Comparison of ENCODE assay signal across 22 cellular contexts in genomic region chr4:128973384-128973783, GRCh38.
DNase-seq lines count a peak whose midpoint lies in the region; ATAC-seq, FAIRE-seq and TF ChIP-seq lines count a peak whose summit lies in the region.
"Had no signal": no experiment of that assay in that cellular context is flagged by ENCODE, and none has a peak within 500 bp of the region (broad histone marks: within the 10 kb centered on the region; RNA-seq: fewer than 3 reads in every experiment).

No MANE protein-coding gene starts in this region.

- H3K36me3 ChIP-seq in HepG2 (replicated peaks in 1 of 2; ENCODE audit: control insufficient read depth in 1 of 2, insufficient read depth in 2 of 2, low read length in 2 of 2) (peaks cover 0 to 2% of the 10 kb centered on the region in 2 experiments; a peak in 1 of 5 replicates), right lobe of liver (no peaks in the 10 kb centered on the region), K562 (ENCODE audit: control insufficient read depth, insufficient read depth, low read length) (peaks cover 3% of the 10 kb centered on the region; the same call in 2 of the 3 replicates), gastroesophageal sphincter (peaks cover 0 to 7% of the 10 kb centered on the region in 2 donors)

- TF ChIP-seq CTCF in HepG2 (CRISPR knock-in tag; IDR thresholded peaks at IDR 0.05) (no peak), right lobe of liver (IDR thresholded peaks at IDR 0.05) (no peak), K562 (IDR thresholded peaks at IDR 0.05 in 2 of 3, conservative IDR thresholded peaks at IDR 0.05 in 1 of 3; ENCODE audit: insufficient read depth in 2 of 3, low read depth in 1 of 3, low read length in 3 of 3) (no peak), gastroesophageal sphincter (IDR thresholded peaks at IDR 0.05) (no peak)

- POLR2A ChIA-PET in HepG2 (lab: Yijun Ruan, JAX) (no interaction called here), K562 (lab: Yijun Ruan, JAX) (no interaction called here)

- H3K27me3 Mint-ChIP-seq in activated T-cell treated with anti-CD3 and anti-CD28 coated beads, Interleukin-2, amount 50 U/mL, for 4 hours (ENCODE audit: low read depth), result no peaks in the 10 kb centered on the region
- H3K27me3 Mint-ChIP-seq: CD4-positive, alpha-beta memory T cell had no signal

- H3K4me2 ChIP-seq in HepG2 (ENCODE audit: low read depth, low read length) (no peak overlapping the region), K562 (ENCODE audit: insufficient read depth, low read length) (no peak overlapping the region)
- H3K4me2 ChIP-seq: A549 had no signal

- H3K36me3 Mint-ChIP-seq in activated T-cell treated with anti-CD3 and anti-CD28 coated beads, Interleukin-2, amount 50 U/mL, for 4 hours (ENCODE audit: insufficient read depth), result peaks cover 10% of the 10 kb centered on the region

- H3K27me3 ChIP-seq in HepG2 (ENCODE audit: control insufficient read depth in 1 of 2, insufficient read depth in 2 of 2, low read length in 2 of 2), result no peaks in the 10 kb centered on the region
- H3K27me3 ChIP-seq in right lobe of liver, result no peaks in the 10 kb centered on the region
- H3K27me3 ChIP-seq in K562 (ENCODE audit: control insufficient read depth in 2 of 2, insufficient read depth in 2 of 2, low read length in 2 of 2), result no peaks in the 10 kb centered on the region
- no peaks in the 10 kb centered on the region for H3K27me3 ChIP-seq in gastroesophageal sphincter

- no peaks in the 10 kb centered on the region for H3K79me2 ChIP-seq in HepG2 (ENCODE audit: insufficient read depth, low read length)
- no peaks in the 10 kb centered on the region for H3K79me2 ChIP-seq in K562 (ENCODE audit: control insufficient read depth, insufficient read depth, low read length)

- H3K4me1 Mint-ChIP-seq in activated T-cell treated with anti-CD3 and anti-CD28 coated beads, Interleukin-2, amount 50 U/mL, for 4 hours (ENCODE audit: low read depth), result no peaks in the 10 kb centered on the region
- H3K4me1 Mint-ChIP-seq: CD4-positive, alpha-beta memory T cell had no signal

- TF ChIP-seq EP300 in HepG2 (IDR thresholded peaks at IDR 0.05; ENCODE audit: low read depth in 2 of 2, low read length in 2 of 2) (no peak), HepG2 (CRISPR knock-in tag; IDR thresholded peaks at IDR 0.05; ENCODE audit: borderline replicate concordance) (no peak), K562 (IDR thresholded peaks at IDR 0.05; ENCODE audit: low read length) (no peak), gastroesophageal sphincter (IDR thresholded peaks at IDR 0.05) (no peak)

- no peak overlapping the region for H3K4me3 Mint-ChIP-seq in activated T-cell treated with anti-CD3 and anti-CD28 coated beads, Interleukin-2, amount 50 U/mL, for 4 hours
- H3K4me3 Mint-ChIP-seq: CD4-positive, alpha-beta memory T cell had no signal

- TF ChIP-seq RAD21 in HepG2 (CRISPR knock-in tag; IDR thresholded peaks at IDR 0.05) (no peak), K562 (CRISPR knock-in tag; conservative IDR thresholded peaks at IDR 0.05 in 1 of 2, IDR thresholded peaks at IDR 0.05 in 1 of 2) (no peak)

- FAIRE-seq in HepG2 (lab: Jason Lieb, UNC) (no peak), K562 (lab: Jason Lieb, UNC) (no peak)
- FAIRE-seq: A549, G401.6, GM12892, GM19239, H1 had no signal

- intact Hi-C loops in HepG2 (cut with micrococcal nuclease; ENCODE audit: unreplicated experiment) (no loop called here), right lobe of liver (cut with DNase I) (no loop called here), K562 (cut with micrococcal nuclease) (no loop called here)

- no peaks in the 10 kb centered on the region for H4K20me1 ChIP-seq in HepG2 (ENCODE audit: insufficient read depth, low read length)
- H4K20me1 ChIP-seq in K562 (replicated peaks; ENCODE audit: control insufficient read depth, insufficient read depth, low read length), result no peaks in the 10 kb centered on the region

- BruUV-seq in HepG2 (replicated peaks; lab: Mats Ljungman, UMichigan) (no TSS peak), K562 (replicated peaks; lab: Mats Ljungman, UMichigan) (no TSS peak)

- H2AFZ ChIP-seq in HepG2 (ENCODE audit: low read length), result no peak overlapping the region
- H2AFZ ChIP-seq in K562 (ENCODE audit: low read depth, low read length), result no peak overlapping the region
- H2AFZ ChIP-seq: GM23248 had no signal

- no peaks in the 10 kb centered on the region for H3K9me3 Mint-ChIP-seq in activated T-cell treated with anti-CD3 and anti-CD28 coated beads, Interleukin-2, amount 50 U/mL, for 4 hours
- H3K9me3 Mint-ChIP-seq: CD4-positive, alpha-beta memory T cell had no signal

- no peak for DNase-seq in HepG2 (ENCODE audit: low spot score)
- DNase-seq in right lobe of liver, result no peak
- no peak for DNase-seq in K562 (ENCODE audit: extremely low read depth in 1 of 4, low spot score in 3 of 4)
- DNase-seq in left kidney (ENCODE audit: low read depth, low spot score), result peak; percentile 8
- no peak for DNase-seq in activated T-cell treated with anti-CD3 and anti-CD28 coated beads, Interleukin-2, amount 50 U/mL, for 4 hours
- DNase-seq: 8988T; ACHN; C1 segment of cervical spinal cord; Calu3; CD4-positive, alpha-beta memory T cell; DMS153; DND-41; GM23248; H7; HCEC 1CT had no signal

- H3K9ac ChIP-seq in HepG2 (ENCODE audit: insufficient read depth, low read depth, low read length), result no peak overlapping the region
- H3K9ac ChIP-seq in K562 (ENCODE audit: insufficient read depth in 1 of 2, low read depth in 2 of 2, low read length in 2 of 2), result no peak overlapping the region
- H3K9ac ChIP-seq: GM23248 had no signal

- no peak for TF ChIP-seq POLR2A in HepG2 (IDR thresholded peaks at IDR 0.05; ENCODE audit: insufficient read depth in 1 of 2, low read depth in 2 of 2, low read length in 2 of 2)
- TF ChIP-seq POLR2A in right lobe of liver (IDR thresholded peaks at IDR 0.05), result no peak
- TF ChIP-seq POLR2A in K562 (conservative IDR thresholded peaks at IDR 0.05), result no peak
- no peak for TF ChIP-seq POLR2A in gastroesophageal sphincter (IDR thresholded peaks at IDR 0.05)

- no peaks in the 10 kb centered on the region for H3K4me1 ChIP-seq in HepG2 (ENCODE audit: insufficient read depth, low read length)
- H3K4me1 ChIP-seq in right lobe of liver, result no peaks in the 10 kb centered on the region
- H3K4me1 ChIP-seq in K562 (replicated peaks in 1 of 2; ENCODE audit: control insufficient read depth in 2 of 2, insufficient read depth in 2 of 2, low read length in 2 of 2), result no peaks in the 10 kb centered on the region
- no peaks in the 10 kb centered on the region for H3K4me1 ChIP-seq in gastroesophageal sphincter
- H3K4me1 ChIP-seq: A549 had no signal

- H3K9me3 ChIP-seq in HepG2 (ENCODE audit: low read length), result no peaks in the 10 kb centered on the region
- no peaks in the 10 kb centered on the region for H3K9me3 ChIP-seq in right lobe of liver
- H3K9me3 ChIP-seq in K562 (replicated peaks; ENCODE audit: control insufficient read depth, insufficient read depth, low read depth, low read length), result no peaks in the 10 kb centered on the region
- no peaks in the 10 kb centered on the region for H3K9me3 ChIP-seq in gastroesophageal sphincter
- H3K9me3 ChIP-seq: A549 had no signal

- CTCF ChIA-PET in HepG2 (lab: Yijun Ruan, JAX; ENCODE audit: low intra/inter-chr PET ratio, low total read pairs) (no interaction called here), K562 (lab: Yijun Ruan, JAX; ENCODE audit: low intra/inter-chr PET ratio) (no interaction called here)

- in situ Hi-C loops in HepG2 (cut with HindIII; ENCODE audit: extremely low pct_ligation_motif_present, low pct_unique_long_range_greater_than_20kb) (no loop called here), K562 (cut with MboI) (no loop called here)

- H3K27ac ChIP-seq in HepG2 (ENCODE audit: extremely low read length, insufficient read depth, low read length) (no peak overlapping the region), right lobe of liver (no peak overlapping the region), K562 (ENCODE audit: extremely low read depth, low read depth, low read length) (no peak overlapping the region), gastroesophageal sphincter (no peak overlapping the region)
- H3K27ac ChIP-seq: A549, GM23248 had no signal

- H3K4me3 ChIP-seq in HepG2 (replicated peaks in 1 of 3; ENCODE audit: insufficient read depth in 1 of 3, low read depth in 2 of 3, low read length in 3 of 3) (no peak overlapping the region), right lobe of liver (no peak overlapping the region), K562 (no peak overlapping the region), gastroesophageal sphincter (no peak overlapping the region)
- H3K4me3 ChIP-seq: A549, GM23248 had no signal

- ATAC-seq in HepG2 (no peak), right lobe of liver (no peak), K562 (no peak), GM19023 (IDR thresholded peaks at IDR 0.05; ENCODE audit: unreplicated experiment) (no peak), gastroesophageal sphincter (no peak)
- ATAC-seq in activated T-cell treated with anti-CD3 and anti-CD28 coated beads, Interleukin-2, amount 50 U/mL, for 4 hours, result no peak
- ATAC-seq: A549 had no signal

- no peaks in the 10 kb centered on the region for H3K9me1 ChIP-seq in K562 (ENCODE audit: control insufficient read depth, insufficient read depth, low read length)

TF ChIP-seq in HepG2, 621 proteins besides CTCF, POLR2A, EP300 and RAD21 (continues in another document):
- peak; percentile 96 for TF ChIP-seq HNRNPK (IDR thresholded peaks at IDR 0.05; ENCODE audit: low read depth, low read length, poor library complexity, severe bottlenecking)

TF ChIP-seq in K562, 482 proteins besides CTCF, POLR2A, EP300 and RAD21:
- peak; percentile 86 for TF ChIP-seq PCBP2 (IDR thresholded peaks at IDR 0.05; ENCODE audit: low read depth, low read length, poor library complexity, severe bottlenecking)
- TF ChIP-seq HNRNPK (IDR thresholded peaks at IDR 0.05; ENCODE audit: low read depth, low read length, poor library complexity, severe bottlenecking), result peak; percentile 90
- TF ChIP-seq TCF7 (IDR thresholded peaks at IDR 0.05; ENCODE audit: borderline replicate concordance), result no peak
- no peak for TF ChIP-seq NFRKB (IDR thresholded peaks at IDR 0.05; ENCODE audit: low read depth)
- no peak for TF ChIP-seq YY1 (IDR thresholded peaks at IDR 0.05; ENCODE audit: borderline replicate concordance in 1 of 3, control insufficient read depth in 1 of 3, extremely low read depth in 1 of 3, insufficient read depth in 3 of 3, insufficient read length in 1 of 3, insufficient replicate concordance in 2 of 3, low read depth in 1 of 3, low read length in 2 of 3)
- TF ChIP-seq HDGF (IDR thresholded peaks at IDR 0.05), result no peak

Comparison
In these comparisons a context has a peak if more than half of its experiments do, and no peak if none do; other contexts are left out.
1. Of the 241 proteins assayed by ChIP-seq in both HepG2 and K562: peak only in HepG2: none; only in K562: PCBP2; in both: HNRNPK; in neither: 239.